ENCODE assay signal across 21 cellular contexts in genomic region chr3:194187543-194187942, GRCh38. TPM values are rescaled to one million over a fixed set of nuclear protein-coding genes. Genes with fewer than 3 reads are reported as not detected.
DNase-seq lines count a peak whose midpoint lies in the region; TF ChIP-seq lines count a peak whose summit lies in the region.
"Had no signal": no experiment of that assay in that cellular context is flagged by ENCODE, and none has a peak within 500 bp of the region (broad histone marks: within the 10 kb centered on the region; RNA-seq: fewer than 3 reads in every experiment).

No MANE protein-coding gene starts in this region.

- H3K9ac ChIP-seq in mammary epithelial cell (ENCODE audit: insufficient read depth, low read length), result no peak overlapping the region
- H3K9ac ChIP-seq: KMS-11 had no signal

- H3K4me2 ChIP-seq in mammary epithelial cell (ENCODE audit: insufficient read depth, low read depth, low read length), result no peak overlapping the region
- H3K4me2 ChIP-seq: A549, GM23338, KMS-11 had no signal

- DNase-seq in MCF 10A (ENCODE audit: unreplicated experiment) (peak; percentile 16), mammary epithelial cell (no peak), RPMI8226 (peak; percentile 34), left kidney (ENCODE audit: low read depth, low spot score) (peak; percentile 2), NCI-H345 (lab: John Stamatoyannopoulos, UW) (no peak), ecto neural progenitor cell (ENCODE audit: low spot score) (no peak)
- DNase-seq in activated T-helper 1 cell treated with anti-CD3 and anti-CD28 coated beads, Interleukin-12 subunit alpha, Interleukin-12 subunit beta, Interleukin-2, Interleukin-4 antibody, amounts not matched to agents 30 ng/mL and 10 ng/mL and 1 ng/mL, durations not matched to agents 14 hours and 24 hours and 36 hours (ENCODE audit: low spot score), result no peak
- DNase-seq: DMS79 treated with DMSO at 0.1 percent for 48 hours; NCI-H1694; NCI-H2081; NCI-H2171; NCI-H446; NCI-H526 treated with DMSO at 0.1 percent for 48 hours; NK-92 treated with Interleukin-12 subunit alpha and Interleukin-12 subunit beta, amount 100 ng/mL, for 24 hours; Peyer's patch; Right ventricle myocardium superior had no signal

- TF ChIP-seq CTCF in MCF 10A (IDR thresholded peaks at IDR 0.05; ENCODE audit: unreplicated experiment) (no peak), mammary epithelial cell (conservative IDR thresholded peaks at IDR 0.05 in 1 of 2, IDR thresholded peaks at IDR 0.05 in 1 of 2; ENCODE audit: extremely low read depth in 1 of 2, insufficient read depth in 1 of 2, low read depth in 1 of 2, low read length in 2 of 2) (no peak)

- H4K20me1 ChIP-seq in mammary epithelial cell (ENCODE audit: insufficient read depth, low read length), result no peaks in the 10 kb centered on the region

- CTCF ChIA-PET in MCF 10A (lab: Yijun Ruan, JAX), result no interaction called here
- CTCF ChIA-PET in mammary epithelial cell (lab: Charles Lee; ENCODE audit: low non-redundant PET), result no interaction called here

- no peak overlapping the region for H3K4me3 Mint-ChIP-seq in MCF 10A (ENCODE audit: unreplicated experiment)
- no peak overlapping the region for H3K4me3 Mint-ChIP-seq in activated T-helper 1 cell treated with anti-CD3 and anti-CD28 coated beads, Interleukin-12 subunit alpha, Interleukin-12 subunit beta, Interleukin-2, Interleukin-4 antibody, amounts not matched to agents 30 ng/mL and 10 ng/mL and 1 ng/mL, durations not matched to agents 14 hours and 24 hours and 36 hours
- H3K4me3 Mint-ChIP-seq: B cell; CD4-positive, CD25-positive, alpha-beta regulatory T cell; GM23338 had no signal

- H3K27ac ChIP-seq in mammary epithelial cell (ENCODE audit: insufficient read depth, low read depth, low read length), result no peak overlapping the region
- H3K27ac ChIP-seq: A549, KMS-11, Peyer's patch had no signal

- H3K4me3 ChIP-seq in mammary epithelial cell (replicated peaks in 1 of 3; ENCODE audit: insufficient read depth in 1 of 3, low read depth in 2 of 3, low read length in 3 of 3), result no peak overlapping the region
- H3K4me3 ChIP-seq: A549, GM23338, Peyer's patch had no signal

- H3K4me1 ChIP-seq in mammary epithelial cell (ENCODE audit: insufficient read depth, low read length), result no peaks in the 10 kb centered on the region
- H3K4me1 ChIP-seq: A549, Peyer's patch had no signal

- BruUV-seq in MCF 10A (replicated peaks; lab: Mats Ljungman, UMichigan), result no TSS peak
- no TSS peak for BruUV-seq in mammary epithelial cell (replicated peaks; lab: Mats Ljungman, UMichigan)

- no peaks in the 10 kb centered on the region for H3K36me3 ChIP-seq in mammary epithelial cell (ENCODE audit: insufficient read depth, low read length)
- H3K36me3 ChIP-seq: Peyer's patch had no signal

- 67% methylated on average over 3 of the region's 3 CpGs for WGBS in mammary epithelial cell (ENCODE audit: low coverage, missing lambda C conversion rate)

- in situ Hi-C loops in mammary epithelial cell (cut with MboI; ENCODE audit: low sequenced_read_pairs in 2 of 2), result no loop called here

- no peaks in the 10 kb centered on the region for H3K27me3 Mint-ChIP-seq in MCF 10A (ENCODE audit: insufficient read depth, unreplicated experiment)
- no peaks in the 10 kb centered on the region for H3K27me3 Mint-ChIP-seq in activated T-helper 1 cell treated with anti-CD3 and anti-CD28 coated beads, Interleukin-12 subunit alpha, Interleukin-12 subunit beta, Interleukin-2, Interleukin-4 antibody, amounts not matched to agents 30 ng/mL and 10 ng/mL and 1 ng/mL, durations not matched to agents 14 hours and 24 hours and 36 hours (ENCODE audit: insufficient read depth)

- no peaks in the 10 kb centered on the region for H3K27me3 ChIP-seq in mammary epithelial cell (ENCODE audit: insufficient read depth, low read length)
- H3K27me3 ChIP-seq: Peyer's patch had no signal

- H3K9me3 Mint-ChIP-seq in MCF 10A (ENCODE audit: unreplicated experiment), result no peaks in the 10 kb centered on the region
- peaks cover 10% of the 10 kb centered on the region for H3K9me3 Mint-ChIP-seq in activated T-helper 1 cell treated with anti-CD3 and anti-CD28 coated beads, Interleukin-12 subunit alpha, Interleukin-12 subunit beta, Interleukin-2, Interleukin-4 antibody, amounts not matched to agents 30 ng/mL and 10 ng/mL and 1 ng/mL, durations not matched to agents 14 hours and 24 hours and 36 hours
- H3K9me3 Mint-ChIP-seq: CD4-positive, CD25-positive, alpha-beta regulatory T cell; GM23338 had no signal

- H3K27ac Mint-ChIP-seq in MCF 10A (ENCODE audit: low read depth, unreplicated experiment), result no peak overlapping the region
- H3K27ac Mint-ChIP-seq in activated T-helper 1 cell treated with anti-CD3 and anti-CD28 coated beads, Interleukin-12 subunit alpha, Interleukin-12 subunit beta, Interleukin-2, Interleukin-4 antibody, amounts not matched to agents 30 ng/mL and 10 ng/mL and 1 ng/mL, durations not matched to agents 14 hours and 24 hours and 36 hours, result no peak overlapping the region
- H3K27ac Mint-ChIP-seq: B cell; CD4-positive, CD25-positive, alpha-beta regulatory T cell; GM23338 had no signal

- no peaks in the 10 kb centered on the region for H3K79me2 ChIP-seq in mammary epithelial cell (ENCODE audit: insufficient read depth, low read length)

- H3K4me1 Mint-ChIP-seq in MCF 10A (ENCODE audit: insufficient read depth, unreplicated experiment), result no peaks in the 10 kb centered on the region
- peaks cover 17% of the 10 kb centered on the region for H3K4me1 Mint-ChIP-seq in activated T-helper 1 cell treated with anti-CD3 and anti-CD28 coated beads, Interleukin-12 subunit alpha, Interleukin-12 subunit beta, Interleukin-2, Interleukin-4 antibody, amounts not matched to agents 30 ng/mL and 10 ng/mL and 1 ng/mL, durations not matched to agents 14 hours and 24 hours and 36 hours (ENCODE audit: low read depth)
- H3K4me1 Mint-ChIP-seq: B cell had no signal

- no peak overlapping the region for H2AFZ ChIP-seq in mammary epithelial cell (ENCODE audit: low read depth, low read length)
- H2AFZ ChIP-seq: GM23338 had no signal

- POLR2A ChIA-PET in MCF 10A (lab: Yijun Ruan, JAX), result no interaction called here

- no peaks in the 10 kb centered on the region for H3K36me3 Mint-ChIP-seq in MCF 10A (ENCODE audit: insufficient read depth, unreplicated experiment)
- H3K36me3 Mint-ChIP-seq in activated T-helper 1 cell treated with anti-CD3 and anti-CD28 coated beads, Interleukin-12 subunit alpha, Interleukin-12 subunit beta, Interleukin-2, Interleukin-4 antibody, amounts not matched to agents 30 ng/mL and 10 ng/mL and 1 ng/mL, durations not matched to agents 14 hours and 24 hours and 36 hours (ENCODE audit: low read depth), result peaks cover 6% of the 10 kb centered on the region
- H3K36me3 Mint-ChIP-seq: CD4-positive, CD25-positive, alpha-beta regulatory T cell had no signal

- dilution Hi-C loops in mammary epithelial cell (cut with HindIII; ENCODE audit: low sequenced_read_pairs), result no loop called here

- intact Hi-C loops in MCF 10A (cut with micrococcal nuclease), result no loop called here
- intact Hi-C loops in mammary epithelial cell (cut with micrococcal nuclease), result no loop called here
- intact Hi-C loops in activated T-helper 1 cell treated with anti-CD3 and anti-CD28 coated beads, Interleukin-12 subunit alpha, Interleukin-12 subunit beta, Interleukin-2, Interleukin-4 antibody, amounts not matched to agents 30 ng/mL and 10 ng/mL and 1 ng/mL, durations not matched to agents 14 hours and 24 hours and 36 hours (cut with micrococcal nuclease), result no loop called here

- no peaks in the 10 kb centered on the region for H3K9me3 ChIP-seq in mammary epithelial cell (replicated peaks; ENCODE audit: insufficient read depth, low read length)
- H3K9me3 ChIP-seq: A549, Peyer's patch had no signal

RNA-seq across cellular contexts. Expression of gene HES1, which starts 51.6 kb away (rescaled TPM):
- 34.6 and 37.8 TPM in 2 replicates for total RNA-seq in MCF 10A (2022)
- total RNA-seq in mammary epithelial cell, result 10 to 100 TPM; 33.0 to 74.4 TPM
- polyA plus RNA-seq in mammary epithelial cell, result 22.7 TPM
- polyA minus RNA-seq in mammary epithelial cell, result 12.6 TPM
- 2.5 and 2.6 TPM in 2 replicates for total RNA-seq in activated T-helper 1 cell treated with anti-CD3 and anti-CD28 coated beads, Interleukin-12 subunit alpha, Interleukin-12 subunit beta, Interleukin-2, Interleukin-4 antibody, amounts not matched to agents 30 ng/mL and 10 ng/mL and 1 ng/mL, durations not matched to agents 14 hours and 24 hours and 36 hours

Comparison
In these comparisons a context has a peak if more than half of its experiments do, and no peak if none do; other contexts are left out.
1. DNase-seq: peak in MCF 10A (single experiment), RPMI8226 (single experiment) and left kidney (single experiment); none in mammary epithelial cell (single experiment), activated T-helper 1 cell treated with anti-CD3 and anti-CD28 coated beads, Interleukin-12 subunit alpha, Interleukin-12 subunit beta, Interleukin-2, Interleukin-4 antibody, amounts not matched to agents 30 ng/mL and 10 ng/mL and 1 ng/mL, durations not matched to agents 14 hours and 24 hours and 36 hours (single experiment), NCI-H345 (single experiment) and ecto neural progenitor cell (single experiment).